In the genomic region with DNA sequence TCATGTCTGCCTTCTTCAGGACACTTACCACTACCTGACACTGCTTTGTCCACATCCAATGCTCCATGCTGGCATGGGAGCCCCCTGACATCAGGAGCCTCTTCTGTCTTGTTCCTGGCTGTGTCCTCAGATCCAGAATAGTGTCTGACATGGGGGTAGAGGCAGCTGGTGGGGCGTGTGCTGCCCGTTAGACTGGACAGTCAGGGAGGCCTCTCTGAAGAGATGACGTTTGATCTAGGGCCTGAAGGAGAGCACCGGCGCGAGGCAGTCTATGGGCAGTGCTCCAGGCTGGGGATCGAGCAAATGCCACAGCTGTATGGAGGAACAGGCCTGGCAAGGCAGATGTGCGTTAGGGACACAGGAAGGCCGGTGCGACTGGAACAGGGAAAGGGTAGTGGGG, we compare ENCODE assay signal across 14 cellular contexts. TPM values are rescaled to one million over a fixed set of nuclear protein-coding genes. Genes with fewer than 3 reads are reported as not detected.
A peak's percentile ranks its signal among the peaks of the same experiment; 100 is the strongest.
DNase-seq lines count a peak whose midpoint lies in the region; ATAC-seq and TF ChIP-seq lines count a peak whose summit lies in the region.
"Had no signal": no experiment of that assay in that cellular context is flagged by ENCODE, and none has a peak within 500 bp of the region (broad histone marks: within the 10 kb centered on the region; RNA-seq: fewer than 3 reads in every experiment).

No MANE protein-coding gene starts in this region.

- no peak overlapping the region for H3K4me3 ChIP-seq in muscle layer of colon (ENCODE audit: low read depth in 1 of 2, low read length in 2 of 2)
- H3K4me3 ChIP-seq in stomach = no peak overlapping the region
- H3K4me3 ChIP-seq: adrenal gland had no signal

- no peak overlapping the region for H3K4me3 Mint-ChIP-seq in activated CD4-positive, alpha-beta T cell treated with anti-CD3 and anti-CD28 coated beads, Interleukin-2, amount 10 ng/mL, durations not matched to agents 7 days and 5 days

- H3K9ac ChIP-seq in muscle layer of colon (ENCODE audit: low read length) = no peak overlapping the region

- no peak for TF ChIP-seq POLR2A in stomach (IDR thresholded peaks at IDR 0.05)

- H3K4me1 Mint-ChIP-seq in activated CD4-positive, alpha-beta T cell treated with anti-CD3 and anti-CD28 coated beads, Interleukin-2, amount 10 ng/mL, durations not matched to agents 7 days and 5 days = peaks cover 66% of the 10 kb centered on the region

- H3K4me1 ChIP-seq in muscle layer of colon (ENCODE audit: insufficient read depth, low read length) = peaks cover 62% of the 10 kb centered on the region
- H3K4me1 ChIP-seq in stomach = peaks cover 75 to 99% (median 88%) of the 10 kb centered on the region in 4 donors

- CTCF ChIA-PET in activated CD4-positive, alpha-beta T cell treated with anti-CD3 and anti-CD28 coated beads, Interleukin-2, amount 10 ng/mL, durations not matched to agents 7 days and 5 days (lab: Charles Lee) = interaction anchor here (1.1 to 9.0 kb wide), 6 partner anchors 14 to 158 kb away, joined by 3 to 76 read pairs (median 4); a partner anchor contains a TSS

- no peaks in the 10 kb centered on the region for H3K27me3 Mint-ChIP-seq in activated CD4-positive, alpha-beta T cell treated with anti-CD3 and anti-CD28 coated beads, Interleukin-2, amount 10 ng/mL, durations not matched to agents 7 days and 5 days

- H3K9me3 ChIP-seq in muscle layer of colon (ENCODE audit: low read length) (no peaks in the 10 kb centered on the region), stomach (no peaks in the 10 kb centered on the region)
- H3K9me3 ChIP-seq: adrenal gland had no signal

- DNase-seq in activated CD4-positive, alpha-beta T cell treated with anti-CD3 and anti-CD28 coated beads, Interleukin-2, amount 10 ng/mL, durations not matched to agents 7 days and 5 days = no peak
- no peak for DNase-seq in activated CD4-positive, alpha-beta T cell treated with anti-CD3 and anti-CD28 coated beads, Interleukin-2, amount 50 U/mL, for 4 hours
- DNase-seq in stomach (no peak), NCI-H187 (lab: John Stamatoyannopoulos, UW) (no peak)
- DNase-seq: ACHN; MV-4-11; SIG-M5; stimulated activated CD8-positive, alpha-beta memory T cell treated with anti-CD3 and anti-CD28 coated beads, Interleukin-4, amount 100 ng/mL, for 48 hours had no signal

- H3K36me3 ChIP-seq in muscle layer of colon (ENCODE audit: insufficient read depth, low read length) (no peaks in the 10 kb centered on the region), stomach (peaks cover 0 to 17% (median 2%) of the 10 kb centered on the region in 4 donors)
- H3K36me3 ChIP-seq: adrenal gland had no signal

- TF ChIP-seq EP300 in stomach (IDR thresholded peaks at IDR 0.05) = no peak

- ATAC-seq in GM21367 (IDR thresholded peaks at IDR 0.05; ENCODE audit: unreplicated experiment) (no peak), HG02884 (IDR thresholded peaks at IDR 0.05; ENCODE audit: unreplicated experiment) (no peak)
- ATAC-seq: activated CD4-positive, CD25-positive, alpha-beta regulatory T cell treated with anti-CD3 and anti-CD28 coated beads, Interleukin-2, amount 50 U/mL, for 24 hours had no signal

- intact Hi-C loops in stomach (cut with DNase I; ENCODE audit: low total_unique reads) = no loop called here

- no peaks in the 10 kb centered on the region for H3K9me3 Mint-ChIP-seq in activated CD4-positive, alpha-beta T cell treated with anti-CD3 and anti-CD28 coated beads, Interleukin-2, amount 10 ng/mL, durations not matched to agents 7 days and 5 days

- H3K27me3 ChIP-seq in muscle layer of colon (ENCODE audit: control insufficient read depth in 1 of 2, insufficient read depth in 2 of 2, low read length in 2 of 2) (no peaks in the 10 kb centered on the region), stomach (no peaks in the 10 kb centered on the region)
- H3K27me3 ChIP-seq: adrenal gland had no signal

- peaks cover 9% of the 10 kb centered on the region for H3K36me3 Mint-ChIP-seq in activated CD4-positive, alpha-beta T cell treated with anti-CD3 and anti-CD28 coated beads, Interleukin-2, amount 10 ng/mL, durations not matched to agents 7 days and 5 days (ENCODE audit: low read depth)

- peak overlapping the region; percentile 100 for H3K27ac Mint-ChIP-seq in activated CD4-positive, alpha-beta T cell treated with anti-CD3 and anti-CD28 coated beads, Interleukin-2, amount 10 ng/mL, durations not matched to agents 7 days and 5 days

- H3K27ac ChIP-seq in angular gyrus (ENCODE audit: low read depth, low read length) = peak overlapping the region; percentile 73
- H3K27ac ChIP-seq in muscle layer of colon (ENCODE audit: low read depth, low read length) = peak overlapping the region; percentile 12
- H3K27ac ChIP-seq in stomach = peak overlapping the region; percentile 45 to 92 (median 77)

- POLR2A ChIA-PET in activated CD4-positive, alpha-beta T cell treated with anti-CD3 and anti-CD28 coated beads, Interleukin-2, amount 10 ng/mL, durations not matched to agents 7 days and 5 days (lab: Charles Lee) = no interaction called here

- no peak for TF ChIP-seq CTCF in stomach (IDR thresholded peaks at IDR 0.05)

- WGBS in stomach, 5 donors = 33 to 61% (median 51%) methylated on average over 10 of the region's 10 CpGs

RNA-seq across cellular contexts. Expression of a gene that starts 16.6 kb away (rescaled TPM):
- 10 to 100 TPM; 24.8 to 32.4 TPM for total RNA-seq in activated CD4-positive, alpha-beta T cell treated with anti-CD3 and anti-CD28 coated beads, Interleukin-2, amount 10 ng/mL, durations not matched to agents 7 days and 5 days
- 100 to 1,000 TPM in 1 of 5 donors, 10 to 100 TPM in 4; 25.7 to 132 (median 42.0) TPM for total RNA-seq in stomach
- 10 to 100 TPM; 16.3 to 27.6 (median 19.2) TPM for polyA plus RNA-seq in stomach

Comparison
In these comparisons a context has a peak if more than half of its experiments do, and no peak if none do; other contexts are left out.
1. H3K27ac ChIP-seq: peak in every context shown above with its lines; median percentile 77 in stomach; 73 in angular gyrus; 12 in muscle layer of colon.